ENCODE assay signal across 1 cellular context in genomic region chr19:54162241-54162805, GRCh38.
TF ChIP-seq lines count a peak whose summit lies in the region.

No MANE protein-coding gene starts in this region.

TF ChIP-seq in K562, 482 proteins besides CTCF, POLR2A, EP300 and RAD21 (continued from another document):
- TF ChIP-seq SMARCB1 (IDR thresholded peaks at IDR 0.05; ENCODE audit: insufficient read length, low read depth) (no peak), SOX6 (IDR thresholded peaks at IDR 0.05) (no peak), HNRNPLL (IDR thresholded peaks at IDR 0.05; ENCODE audit: low read depth, low read length, poor library complexity, severe bottlenecking) (peak; percentile 47), RFX5 (IDR thresholded peaks at IDR 0.05; ENCODE audit: low read depth, low read length) (no peak), ZBTB33 (CRISPR knock-in tag; IDR thresholded peaks at IDR 0.05) (no peak), KLF10 (CRISPR knock-in tag; IDR thresholded peaks at IDR 0.05) (no peak), U2AF1 (optimal IDR thresholded peaks at IDR 0.05; ENCODE audit: low read depth, low read length) (no peak), ARID1B (IDR thresholded peaks at IDR 0.05) (no peak), FOXM1 (IDR thresholded peaks at IDR 0.05; ENCODE audit: low read depth) (no peak), FOXM1 (CRISPR knock-in tag; IDR thresholded peaks at IDR 0.05; ENCODE audit: low read depth) (no peak), KDM5B (IDR thresholded peaks at IDR 0.05; ENCODE audit: insufficient replicate concordance, low read depth, low read length) (peak; percentile 55), CXXC5 (CRISPR knock-in tag; IDR thresholded peaks at IDR 0.05) (no peak), ZSCAN29 (IDR thresholded peaks at IDR 0.05) (no peak), ZNF584 (CRISPR knock-in tag; IDR thresholded peaks at IDR 0.05; ENCODE audit: low read depth) (no peak), SAP30 (IDR thresholded peaks at IDR 0.05; ENCODE audit: borderline replicate concordance, insufficient read depth, low read depth, low read length, poor library complexity, severe bottlenecking) (peak; percentile 77), MEF2A (IDR thresholded peaks at IDR 0.05; ENCODE audit: control insufficient read depth, low read depth, low read length) (no peak), ZNF3 (CRISPR knock-in tag; IDR thresholded peaks at IDR 0.05) (no peak), MNT (conservative IDR thresholded peaks at IDR 0.05) (peak; percentile 99), ZBTB7A (IDR thresholded peaks at IDR 0.05; ENCODE audit: borderline replicate concordance, control insufficient read depth, low read depth, low read length) (0 out of 2 replicates have a peak, but pooled peaks have one; percentile 9), MTA3 (IDR thresholded peaks at IDR 0.05; ENCODE audit: borderline replicate concordance) (no peak), ZBTB2 (IDR thresholded peaks at IDR 0.05) (no peak), RB1 (IDR thresholded peaks at IDR 0.05; ENCODE audit: low read depth) (no peak), ZNF41 (CRISPR knock-in tag; conservative IDR thresholded peaks at IDR 0.05) (no peak), SP1 (CRISPR knock-in tag; IDR thresholded peaks at IDR 0.05) (peak; percentile 60; the same call in 1 of the 2 replicates), ZNF239 (CRISPR knock-in tag; IDR thresholded peaks at IDR 0.05) (no peak), SIX5 (IDR thresholded peaks at IDR 0.05; ENCODE audit: borderline replicate concordance in 1 of 2, insufficient read depth in 1 of 2, low read depth in 1 of 2, low read length in 2 of 2) (no peak), ZNF282 (CRISPR knock-in tag; IDR thresholded peaks at IDR 0.05) (no peak), MAX (CRISPR knock-in tag; IDR thresholded peaks at IDR 0.05) (peak; percentile 38; the same call in 1 of the 2 replicates), E4F1 (CRISPR knock-in tag; IDR thresholded peaks at IDR 0.05; ENCODE audit: borderline replicate concordance) (no peak)
- TF ChIP-seq, protein P1, sequence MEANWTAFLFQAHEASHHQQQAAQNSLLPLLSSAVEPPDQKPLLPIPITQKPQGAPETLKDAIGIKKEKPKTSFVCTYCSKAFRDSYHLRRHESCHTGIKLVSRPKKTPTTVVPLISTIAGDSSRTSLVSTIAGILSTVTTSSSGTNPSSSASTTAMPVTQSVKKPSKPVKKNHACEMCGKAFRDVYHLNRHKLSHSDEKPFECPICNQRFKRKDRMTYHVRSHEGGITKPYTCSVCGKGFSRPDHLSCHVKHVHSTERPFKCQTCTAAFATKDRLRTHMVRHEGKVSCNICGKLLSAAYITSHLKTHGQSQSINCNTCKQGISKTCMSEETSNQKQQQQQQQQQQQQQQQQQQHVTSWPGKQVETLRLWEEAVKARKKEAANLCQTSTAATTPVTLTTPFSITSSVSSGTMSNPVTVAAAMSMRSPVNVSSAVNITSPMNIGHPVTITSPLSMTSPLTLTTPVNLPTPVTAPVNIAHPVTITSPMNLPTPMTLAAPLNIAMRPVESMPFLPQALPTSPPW (CRISPR knock-in tag; IDR thresholded peaks at IDR 0.05), result peak; percentile 92
- TF ChIP-seq, protein P2, sequence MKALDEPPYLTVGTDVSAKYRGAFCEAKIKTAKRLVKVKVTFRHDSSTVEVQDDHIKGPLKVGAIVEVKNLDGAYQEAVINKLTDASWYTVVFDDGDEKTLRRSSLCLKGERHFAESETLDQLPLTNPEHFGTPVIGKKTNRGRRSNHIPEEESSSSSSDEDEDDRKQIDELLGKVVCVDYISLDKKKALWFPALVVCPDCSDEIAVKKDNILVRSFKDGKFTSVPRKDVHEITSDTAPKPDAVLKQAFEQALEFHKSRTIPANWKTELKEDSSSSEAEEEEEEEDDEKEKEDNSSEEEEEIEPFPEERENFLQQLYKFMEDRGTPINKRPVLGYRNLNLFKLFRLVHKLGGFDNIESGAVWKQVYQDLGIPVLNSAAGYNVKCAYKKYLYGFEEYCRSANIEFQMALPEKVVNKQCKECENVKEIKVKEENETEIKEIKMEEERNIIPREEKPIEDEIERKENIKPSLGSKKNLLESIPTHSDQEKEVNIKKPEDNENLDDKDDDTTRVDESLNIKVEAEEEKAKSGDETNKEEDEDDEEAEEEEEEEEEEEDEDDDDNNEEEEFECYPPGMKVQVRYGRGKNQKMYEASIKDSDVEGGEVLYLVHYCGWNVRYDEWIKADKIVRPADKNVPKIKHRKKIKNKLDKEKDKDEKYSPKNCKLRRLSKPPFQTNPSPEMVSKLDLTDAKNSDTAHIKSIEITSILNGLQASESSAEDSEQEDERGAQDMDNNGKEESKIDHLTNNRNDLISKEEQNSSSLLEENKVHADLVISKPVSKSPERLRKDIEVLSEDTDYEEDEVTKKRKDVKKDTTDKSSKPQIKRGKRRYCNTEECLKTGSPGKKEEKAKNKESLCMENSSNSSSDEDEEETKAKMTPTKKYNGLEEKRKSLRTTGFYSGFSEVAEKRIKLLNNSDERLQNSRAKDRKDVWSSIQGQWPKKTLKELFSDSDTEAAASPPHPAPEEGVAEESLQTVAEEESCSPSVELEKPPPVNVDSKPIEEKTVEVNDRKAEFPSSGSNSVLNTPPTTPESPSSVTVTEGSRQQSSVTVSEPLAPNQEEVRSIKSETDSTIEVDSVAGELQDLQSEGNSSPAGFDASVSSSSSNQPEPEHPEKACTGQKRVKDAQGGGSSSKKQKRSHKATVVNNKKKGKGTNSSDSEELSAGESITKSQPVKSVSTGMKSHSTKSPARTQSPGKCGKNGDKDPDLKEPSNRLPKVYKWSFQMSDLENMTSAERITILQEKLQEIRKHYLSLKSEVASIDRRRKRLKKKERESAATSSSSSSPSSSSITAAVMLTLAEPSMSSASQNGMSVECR (CRISPR knock-in tag; IDR thresholded peaks at IDR 0.05), result peak; percentile 74
- TF ChIP-seq, protein P3, sequence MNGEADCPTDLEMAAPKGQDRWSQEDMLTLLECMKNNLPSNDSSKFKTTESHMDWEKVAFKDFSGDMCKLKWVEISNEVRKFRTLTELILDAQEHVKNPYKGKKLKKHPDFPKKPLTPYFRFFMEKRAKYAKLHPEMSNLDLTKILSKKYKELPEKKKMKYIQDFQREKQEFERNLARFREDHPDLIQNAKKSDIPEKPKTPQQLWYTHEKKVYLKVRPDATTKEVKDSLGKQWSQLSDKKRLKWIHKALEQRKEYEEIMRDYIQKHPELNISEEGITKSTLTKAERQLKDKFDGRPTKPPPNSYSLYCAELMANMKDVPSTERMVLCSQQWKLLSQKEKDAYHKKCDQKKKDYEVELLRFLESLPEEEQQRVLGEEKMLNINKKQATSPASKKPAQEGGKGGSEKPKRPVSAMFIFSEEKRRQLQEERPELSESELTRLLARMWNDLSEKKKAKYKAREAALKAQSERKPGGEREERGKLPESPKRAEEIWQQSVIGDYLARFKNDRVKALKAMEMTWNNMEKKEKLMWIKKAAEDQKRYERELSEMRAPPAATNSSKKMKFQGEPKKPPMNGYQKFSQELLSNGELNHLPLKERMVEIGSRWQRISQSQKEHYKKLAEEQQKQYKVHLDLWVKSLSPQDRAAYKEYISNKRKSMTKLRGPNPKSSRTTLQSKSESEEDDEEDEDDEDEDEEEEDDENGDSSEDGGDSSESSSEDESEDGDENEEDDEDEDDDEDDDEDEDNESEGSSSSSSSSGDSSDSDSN (IDR thresholded peaks at IDR 0.05; ENCODE audit: borderline replicate concordance in 1 of 2, low read depth in 2 of 2, low read length in 2 of 2), result 0 out of 4 replicates have a peak, but pooled peaks of 1 of the 2 experiments have one; percentile 26
